In the genomic region with DNA sequence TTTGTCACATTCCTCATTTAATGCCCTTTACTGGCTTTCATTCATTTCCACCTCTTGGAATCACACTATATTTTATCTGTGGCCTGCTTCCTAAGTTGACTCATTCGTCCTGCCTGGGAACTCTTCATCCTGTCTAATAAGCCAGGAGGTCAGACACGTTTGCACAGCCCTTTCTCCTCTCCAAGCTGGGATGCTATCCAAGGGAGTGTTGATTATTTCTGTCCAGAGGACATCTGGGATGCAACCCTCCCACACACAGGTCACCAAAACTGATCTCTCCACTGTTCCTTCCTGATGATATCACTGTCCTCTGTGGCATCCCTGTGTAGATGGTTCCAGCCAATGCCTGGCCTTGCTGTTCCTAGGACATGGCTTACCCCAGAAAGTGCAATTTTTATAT, we compare ENCODE assay signal across 19 cellular contexts.
DNase-seq lines count a peak whose midpoint lies in the region; ATAC-seq and TF ChIP-seq lines count a peak whose summit lies in the region.
"Had no signal": no experiment of that assay in that cellular context is flagged by ENCODE, and none has a peak within 500 bp of the region (broad histone marks: within the 10 kb centered on the region; RNA-seq: fewer than 3 reads in every experiment).

No MANE protein-coding gene starts in this region.

- H3K36me3 ChIP-seq in heart right ventricle, result peaks cover 0 to 18% (median 4%) of the 10 kb centered on the region in 9 donors
- no peaks in the 10 kb centered on the region for H3K36me3 ChIP-seq in psoas muscle (ENCODE audit: insufficient read depth in 1 of 2, low read depth in 1 of 2)
- H3K36me3 ChIP-seq: ascending aorta had no signal

- DNase-seq in GM04504 (ENCODE audit: low read depth) (peak; percentile 76), amniotic epithelial cell (ENCODE audit: low read depth) (peak; percentile 78), heart right ventricle (peak in 1 of 2 donors; percentile 78), psoas muscle (no peak), AML-193 (lab: John Stamatoyannopoulos, UW) (no peak), chondrocyte (ENCODE audit: low spot score) (no peak)
- no peak for DNase-seq in stimulated activated naive CD4-positive, alpha-beta T cell (lab: John Stamatoyannopoulos, UW)
- DNase-seq: activated CD4-positive, alpha-beta T cell treated with anti-CD3 and anti-CD28 coated beads, Interleukin-2, amount 50 U/mL, for 1 hour; DND-41; endodermal cell; midbrain; NCI-H1048; NCI-H345; posterior cingulate gyrus; stimulated activated CD4-positive, alpha-beta T cell treated with anti-CD3 and anti-CD28 coated beads, Interleukin-4, amount 100 ng/mL, for 4 hours; stimulated activated naive CD8-positive, alpha-beta T cell treated with anti-CD3 and anti-CD28 coated beads, Interleukin-15, Interleukin-2, amounts not matched to agents 100 U/mL and 50 U/mL, for 24 hours had no signal

- no peaks in the 10 kb centered on the region for H3K9me3 Mint-ChIP-seq in chondrocyte (ENCODE audit: low read depth)
- H3K9me3 Mint-ChIP-seq: endodermal cell had no signal

- peaks cover 5% of the 10 kb centered on the region for H3K36me3 Mint-ChIP-seq in chondrocyte (ENCODE audit: low read depth)

- H3K4me1 Mint-ChIP-seq in chondrocyte (ENCODE audit: low read depth), result peaks cover 29% of the 10 kb centered on the region
- H3K4me1 Mint-ChIP-seq: endodermal cell had no signal

- no peak overlapping the region for H3K4me3 Mint-ChIP-seq in chondrocyte (ENCODE audit: unreplicated experiment)
- H3K4me3 Mint-ChIP-seq: endodermal cell had no signal

- intact Hi-C loops in heart right ventricle (cut with DNase I), result loop anchor here in 1 of 10 donors (5.0 kb wide), 1 partner anchor 35 kb away; no protein-coding TSS in a partner anchor
- intact Hi-C loops in psoas muscle (cut with DNase I), result no loop called here

- TF ChIP-seq CTCF in heart right ventricle (IDR thresholded peaks at IDR 0.05) (no peak), psoas muscle (IDR thresholded peaks at IDR 0.05) (no peak), chondrocyte (IDR thresholded peaks at IDR 0.05) (no peak)

- H3K27ac ChIP-seq in heart right ventricle (peak overlapping the region in 9 of 10 donors; percentile 31 to 73 (median 62)), psoas muscle (no peak overlapping the region)
- H3K27ac ChIP-seq: ascending aorta, BLaER1 had no signal

- H3K27me3 Mint-ChIP-seq in chondrocyte (ENCODE audit: low read depth), result no peaks in the 10 kb centered on the region

- peaks cover 0 to 20% (median 15%) of the 10 kb centered on the region in 9 donors for H3K4me1 ChIP-seq in heart right ventricle
- H3K4me1 ChIP-seq in psoas muscle, result no peaks in the 10 kb centered on the region
- H3K4me1 ChIP-seq: ascending aorta, BLaER1 had no signal

- no peak overlapping the region for H3K4me3 ChIP-seq in heart right ventricle
- H3K4me3 ChIP-seq in psoas muscle, result no peak overlapping the region
- H3K4me3 ChIP-seq: ascending aorta, BLaER1 had no signal

- no peaks in the 10 kb centered on the region for H3K27me3 ChIP-seq in heart right ventricle
- no peaks in the 10 kb centered on the region for H3K27me3 ChIP-seq in psoas muscle (ENCODE audit: insufficient read depth in 3 of 3, low read length in 2 of 3)
- H3K27me3 ChIP-seq: ascending aorta, BLaER1 had no signal

- ATAC-seq in heart right ventricle (peak; percentile 81 to 99 (median 96)), psoas muscle (peak; percentile 64 to 96 (median 91)), HG03025 (IDR thresholded peaks at IDR 0.05; ENCODE audit: low FRiP score, unreplicated experiment) (no peak)
- ATAC-seq: stimulated activated naive CD8-positive, alpha-beta T cell treated with anti-CD3 and anti-CD28 coated beads, Interleukin-15, Interleukin-2, amounts not matched to agents 100 U/mL and 50 U/mL, for 24 hours had no signal

- H3K27ac Mint-ChIP-seq in chondrocyte (ENCODE audit: unreplicated experiment), result no peak overlapping the region
- H3K27ac Mint-ChIP-seq: endodermal cell had no signal

- no peaks in the 10 kb centered on the region for H3K9me3 ChIP-seq in heart right ventricle
- H3K9me3 ChIP-seq in psoas muscle, result no peaks in the 10 kb centered on the region
- H3K9me3 ChIP-seq: ascending aorta had no signal

- WGBS in heart right ventricle, 2 donors, result 7 to 9% methylated on average over 2 of the region's 2 CpGs
- 3 to 11% (median 7%) methylated on average over 2 of the region's 2 CpGs for WGBS in psoas muscle, 3 donors

Comparison
In these comparisons a context has a peak if more than half of its experiments do, and no peak if none do; other contexts are left out.
1. DNase-seq: peak in GM04504 (single experiment) and amniotic epithelial cell (single experiment); none in psoas muscle (0 of 2), AML-193 (0 of 2), chondrocyte (single experiment) and stimulated activated naive CD4-positive, alpha-beta T cell (0 of 6).